Comparison of ENCODE assay signal across 1 cellular context in genomic region chr19:17517898-17518297, GRCh38.
A peak's percentile ranks its signal among the peaks of the same experiment; 100 is the strongest.
TF ChIP-seq lines count a peak whose summit lies in the region.

No MANE protein-coding gene starts in this region.

TF ChIP-seq in HepG2, 621 proteins besides CTCF, POLR2A, EP300 and RAD21:
- TF ChIP-seq PRPF4 (IDR thresholded peaks at IDR 0.05; ENCODE audit: low read depth, low read length, poor library complexity, severe bottlenecking) (no peak), FOXJ3 (CRISPR knock-in tag; IDR thresholded peaks at IDR 0.05; ENCODE audit: borderline replicate concordance) (no peak), NAIF1 (CRISPR knock-in tag; IDR thresholded peaks at IDR 0.05; ENCODE audit: borderline replicate concordance) (no peak), ZFP90 (CRISPR knock-in tag; IDR thresholded peaks at IDR 0.05; ENCODE audit: borderline replicate concordance) (peak; percentile 60; the same call in 1 of the 2 replicates)
